ENCODE assay signal across 26 cellular contexts in genomic region chr1:47690341-47691244, GRCh38.
DNase-seq lines count a peak whose midpoint lies in the region; ATAC-seq, FAIRE-seq and TF ChIP-seq lines count a peak whose summit lies in the region.
"Had no signal": no experiment of that assay in that cellular context is flagged by ENCODE, and none has a peak within 500 bp of the region (broad histone marks: within the 10 kb centered on the region; RNA-seq: fewer than 3 reads in every experiment).

No MANE protein-coding gene starts in this region.

- no peak overlapping the region for H3K27ac ChIP-seq in H9 (ENCODE audit: insufficient read length, low read depth, low read length)
- no peak overlapping the region for H3K27ac ChIP-seq in sigmoid colon
- H3K27ac ChIP-seq: KMS-11, neutrophil, prostate gland, thoracic aorta had no signal

- H4K91ac ChIP-seq in H9 (ENCODE audit: insufficient read length, low read depth, low read length) = no peak overlapping the region

- H3K27ac Mint-ChIP-seq in H9 (no peak overlapping the region), brain (peak overlapping the region in 4 of 5 experiments; percentile 9 to 85 (median 66))
- H3K27ac Mint-ChIP-seq: activated CD4-positive, alpha-beta memory T cell treated with anti-CD3 and anti-CD28 coated beads, Interleukin-2, amount 10 ng/mL, durations not matched to agents 7 days and 5 days; T-cell had no signal

- no peak overlapping the region for H3K4ac ChIP-seq in H9 (ENCODE audit: low read depth, low read length)

- H3K56ac ChIP-seq in H9 (ENCODE audit: insufficient read length, low read depth, low read length) = no peak overlapping the region

- H4K20me1 ChIP-seq in H9 (ENCODE audit: control insufficient read depth, insufficient read depth, insufficient read length) = no peaks in the 10 kb centered on the region

- no peak overlapping the region for H3K18ac ChIP-seq in H9 (ENCODE audit: insufficient read length, low read depth, low read length)

- H3K14ac ChIP-seq in H9 (ENCODE audit: insufficient read depth, low read length) = no peak overlapping the region

- peaks cover 5% of the 10 kb centered on the region for H3K27me3 Mint-ChIP-seq in H9 (ENCODE audit: low read depth)
- no peaks in the 10 kb centered on the region for H3K27me3 Mint-ChIP-seq in brain

- TF ChIP-seq CTCF in H9 (conservative IDR thresholded peaks at IDR 0.05) = no peak
- no peak for TF ChIP-seq CTCF in brain (conservative IDR thresholded peaks at IDR 0.05)
- no peak for TF ChIP-seq CTCF in sigmoid colon (IDR thresholded peaks at IDR 0.05)
- no peak for TF ChIP-seq CTCF in D721Med (IDR thresholded peaks at IDR 0.05; ENCODE audit: insufficient read depth, missing control alignments)

- H3K23me2 ChIP-seq in H9 (ENCODE audit: insufficient read length, low read depth, low read length, poor library complexity, severe bottlenecking) = no peaks in the 10 kb centered on the region

- H3K9me3 ChIP-seq in H9 (ENCODE audit: control insufficient read depth, low read depth, low read length) (no peaks in the 10 kb centered on the region), sigmoid colon (no peaks in the 10 kb centered on the region)
- H3K9me3 ChIP-seq: neutrophil, prostate gland, thoracic aorta had no signal

- H3K9me3 Mint-ChIP-seq in H9 (no peaks in the 10 kb centered on the region), brain (peaks cover 0 to 11% (median 0%) of the 10 kb centered on the region in 5 experiments)
- H3K9me3 Mint-ChIP-seq: activated CD4-positive, alpha-beta memory T cell treated with anti-CD3 and anti-CD28 coated beads, Interleukin-2, amount 10 ng/mL, durations not matched to agents 7 days and 5 days; central memory CD8-positive, alpha-beta T cell; T-cell had no signal

- no peak overlapping the region for H2BK120ac ChIP-seq in H9 (ENCODE audit: low read depth, low read length, poor library complexity, severe bottlenecking)

- H3K4me1 ChIP-seq in H9 (ENCODE audit: insufficient read depth, low read length) = peaks cover 4% of the 10 kb centered on the region; the same call in 1 of the 2 replicates
- peaks cover 0 to 6% (median 3%) of the 10 kb centered on the region in 4 donors for H3K4me1 ChIP-seq in sigmoid colon

- TF ChIP-seq POLR2A in sigmoid colon (IDR thresholded peaks at IDR 0.05) = no peak

- H3K36me3 ChIP-seq in sigmoid colon = no peaks in the 10 kb centered on the region
- H3K36me3 ChIP-seq: neutrophil, prostate gland, thoracic aorta had no signal

- no peak overlapping the region for H3K9ac ChIP-seq in H9 (ENCODE audit: extremely low read depth, insufficient read length, low read length)
- H3K9ac ChIP-seq: KMS-11 had no signal

- intact Hi-C loops in left colon (cut with DNase I, micrococcal nuclease) (no loop called here), sigmoid colon (cut with DNase I) (no loop called here)

- TF ChIP-seq EP300 in sigmoid colon (IDR thresholded peaks at IDR 0.05) = no peak

- no peak overlapping the region for H3K4me2 ChIP-seq in H9 (ENCODE audit: insufficient read depth, insufficient read length, low read length)
- H3K4me2 ChIP-seq: KMS-11 had no signal

- no peak overlapping the region for H2AFZ ChIP-seq in H9 (ENCODE audit: low read length)

- no peak overlapping the region for H2BK20ac ChIP-seq in H9 (ENCODE audit: low read depth, low read length, poor library complexity, severe bottlenecking)

- H3K4me3 Mint-ChIP-seq in H9 = no peak overlapping the region
- peak overlapping the region in 1 of 5 experiments; percentile 12 for H3K4me3 Mint-ChIP-seq in brain
- H3K4me3 Mint-ChIP-seq: activated CD4-positive, alpha-beta memory T cell treated with anti-CD3 and anti-CD28 coated beads, Interleukin-2, amount 10 ng/mL, durations not matched to agents 7 days and 5 days; central memory CD8-positive, alpha-beta T cell; T-cell had no signal

- H3K79me1 ChIP-seq in H9 (ENCODE audit: insufficient read depth, low read depth, low read length, poor library complexity, severe bottlenecking) = no peaks in the 10 kb centered on the region

- H3K36me3 Mint-ChIP-seq in H9 (ENCODE audit: insufficient read depth in 1 of 3, low read depth in 3 of 3) = no peaks in the 10 kb centered on the region
- no peaks in the 10 kb centered on the region for H3K36me3 Mint-ChIP-seq in brain
- H3K36me3 Mint-ChIP-seq: T-cell had no signal

- no peak overlapping the region for H3K4me3 ChIP-seq in sigmoid colon
- H3K4me3 ChIP-seq: prostate gland, thoracic aorta had no signal

- H3K4me1 Mint-ChIP-seq in H9 = peaks cover 22 to 36% of the 10 kb centered on the region in 2 experiments
- H3K4me1 Mint-ChIP-seq in brain = peaks cover 62% of the 10 kb centered on the region
- H3K4me1 Mint-ChIP-seq: activated CD4-positive, alpha-beta memory T cell treated with anti-CD3 and anti-CD28 coated beads, Interleukin-2, amount 10 ng/mL, durations not matched to agents 7 days and 5 days; central memory CD8-positive, alpha-beta T cell; T-cell had no signal

- H3K27me3 ChIP-seq in H9 (ENCODE audit: insufficient read depth, low read length) (no peaks in the 10 kb centered on the region), sigmoid colon (peaks cover 0 to 12% (median 0%) of the 10 kb centered on the region in 3 donors)

- H2BK15ac ChIP-seq in H9 (ENCODE audit: low read depth, low read length) = no peak overlapping the region

- no peak overlapping the region for H4K5ac ChIP-seq in H9 (ENCODE audit: insufficient read length, low read depth, low read length)

- no peak overlapping the region for H3K23ac ChIP-seq in H9 (ENCODE audit: insufficient read length, low read depth, low read length)

- FAIRE-seq in D721Med (lab: Jason Lieb, UNC) = no peak
- FAIRE-seq: astrocyte, G401.6, H54, RCC 7860 had no signal

- DNase-seq in H9 (peak; percentile 16), left colon (no peak), sigmoid colon (peak; percentile 35), D721Med (ENCODE audit: insufficient read length, low spot score) (no peak)
- no peak for DNase-seq in stimulated activated CD4-positive, alpha-beta T cell treated with anti-CD3 and anti-CD28 coated beads, Interleukin-1b, Interleukin-23, amount 100 ng/mL, for 48 hours
- DNase-seq: ACHN; activated CD4-positive, alpha-beta memory T cell treated with anti-CD3 and anti-CD28 coated beads, Interleukin-2, amount 10 ng/mL, durations not matched to agents 7 days and 5 days; activated gamma-delta T cell treated with Interleukin-2 at 50 U/mL for 16 hours; mammary epithelial cell; MM.1S; NCI-H2029 treated with DMSO at 0.1 percent for 48 hours; NCI-H2227 treated with DMSO at 0.1 percent for 48 hours; NCI-H526 treated with DMSO at 0.1 percent for 48 hours; stimulated activated naive CD8-positive, alpha-beta T cell treated with anti-CD3 and anti-CD28 coated beads, Interleukin-15, Interleukin-2, amounts not matched to agents 100 U/mL and 50 U/mL, for 24 hours had no signal

- no peak overlapping the region for H4K8ac ChIP-seq in H9 (replicated peaks; ENCODE audit: insufficient read length, low read depth, low read length)

- H3T11ph ChIP-seq in H9 (ENCODE audit: low read length) = no peak overlapping the region

- no CpG with 5 or more reads among the region's 15 CpGs for WGBS in H9 (ENCODE audit: extremely low coverage, insufficient read length, low lambda C conversion rate)
- 50 to 72% methylated on average over 15 of the region's 15 CpGs for WGBS in sigmoid colon, 2 donors

- H2BK5ac ChIP-seq in H9 (ENCODE audit: insufficient read length, low read length) = no peak overlapping the region

- no peaks in the 10 kb centered on the region for H3K79me2 ChIP-seq in H9 (ENCODE audit: insufficient read depth, low read length)

- H2BK12ac ChIP-seq in H9 (ENCODE audit: insufficient read length, low read depth, low read length) = no peak overlapping the region

- H2AK5ac ChIP-seq in H9 (ENCODE audit: insufficient read length, low read length) = no peak overlapping the region

- ATAC-seq in left colon (peak; percentile 83), GM21526 (IDR thresholded peaks at IDR 0.05; ENCODE audit: low FRiP score, unreplicated experiment) (no peak)
- ATAC-seq: stimulated activated naive CD8-positive, alpha-beta T cell treated with anti-CD3 and anti-CD28 coated beads, Interleukin-15, Interleukin-2, amounts not matched to agents 100 U/mL and 50 U/mL, for 24 hours; T-cell had no signal

Comparison
In these comparisons a context has a peak if more than half of its experiments do, and no peak if none do; other contexts are left out.
1. DNase-seq: peak in H9 (single experiment) and sigmoid colon (single experiment); none in left colon (0 of 2), D721Med (single experiment) and stimulated activated CD4-positive, alpha-beta T cell treated with anti-CD3 and anti-CD28 coated beads, Interleukin-1b, Interleukin-23, amount 100 ng/mL, for 48 hours (single experiment).
2. H3K27ac Mint-ChIP-seq: peak in brain (4 of 5); none in H9 (0 of 3).